10 cellular contexts compared by ENCODE assay signal in genomic region chr21:45608742-45609471, GRCh38. TPM values are rescaled to one million over a fixed set of nuclear protein-coding genes. Genes with fewer than 3 reads are reported as not detected.
A peak's percentile ranks its signal among the peaks of the same experiment; 100 is the strongest.
DNase-seq lines count a peak whose midpoint lies in the region; ATAC-seq and TF ChIP-seq lines count a peak whose summit lies in the region.
"Not testable (repeated sequence)": the region's sequence is repeated elsewhere in the genome, so short reads cannot be mapped to it uniquely, and the experiment has no call there.
"Had no signal": no experiment of that assay in that cellular context is flagged by ENCODE, and none has a peak within 500 bp of the region (broad histone marks: within the 10 kb centered on the region; RNA-seq: fewer than 3 reads in every experiment).

No MANE protein-coding gene starts in this region.

- H3F3A ChIP-seq in neural progenitor cell (ENCODE audit: low read depth) = not testable (repeated sequence)

- H3K36me3 Mint-ChIP-seq in activated B cell treated with CpG ODN at 0.5 μM for 24 hours (ENCODE audit: low read depth); neural progenitor cell: not testable (repeated sequence)

- not testable (repeated sequence) for H3K9me3 ChIP-seq in SK-N-MC (ENCODE audit: low read depth, low read length); neural progenitor cell (ENCODE audit: low read depth)

- not testable (repeated sequence) for H4K20me1 ChIP-seq in neural progenitor cell (ENCODE audit: low read depth)

- H3K27me3 Mint-ChIP-seq in activated B cell treated with CpG ODN at 0.5 μM for 24 hours; neural progenitor cell (ENCODE audit: insufficient read depth, low read depth): not testable (repeated sequence)

- H3K9me3 Mint-ChIP-seq in activated B cell treated with CpG ODN at 0.5 μM for 24 hours, neural progenitor cell: not testable (repeated sequence)

- peak; percentile 6 for DNase-seq in DMS79 treated with DMSO at 0.1 percent for 48 hours (lab: John Stamatoyannopoulos, UW)
- DNase-seq in NCI-H2227 (lab: John Stamatoyannopoulos, UW; ENCODE audit: unreplicated experiment) = peak; percentile 6
- not testable (repeated sequence) for DNase-seq in SK-N-MC (ENCODE audit: low read depth, low spot score); neural progenitor cell (ENCODE audit: low spot score)
- peak; percentile 11 for DNase-seq in activated B cell treated with CpG ODN at 0.5 μM for 24 hours
- DNase-seq in activated CD8-positive, alpha-beta memory T cell treated with anti-CD3 and anti-CD28 coated beads, Interleukin-2, amount 50 U/mL, for 48 hours = peak; percentile 33
- peak; percentile 39 for DNase-seq in cerebellar cortex (ENCODE audit: low spot score)

- intact Hi-C loops in activated B cell treated with CpG ODN at 0.5 μM for 24 hours (cut with micrococcal nuclease) = not testable (repeated sequence)

- ATAC-seq in activated B cell treated with CpG ODN at 0.5 μM for 24 hours (ENCODE audit: low read depth) = not testable (repeated sequence)

- H3K79me2 ChIP-seq in neural progenitor cell (ENCODE audit: low read depth) = not testable (repeated sequence)

- not testable (repeated sequence) for TF ChIP-seq CTCF in activated B cell treated with CpG ODN at 0.5 μM for 24 hours (IDR thresholded peaks at IDR 0.05); neural progenitor cell (IDR thresholded peaks at IDR 0.05)

- CTCF ChIA-PET in activated B cell treated with CpG ODN at 0.5 μM for 24 hours (lab: Charles Lee) = not testable (repeated sequence)

- not testable (repeated sequence) for H3K9ac ChIP-seq in SK-N-MC (ENCODE audit: insufficient read length); neural progenitor cell

- H3K27me3 ChIP-seq in neural progenitor cell = not testable (repeated sequence)

- not testable (repeated sequence) for H3K4me3 Mint-ChIP-seq in activated B cell treated with CpG ODN at 0.5 μM for 24 hours, neural progenitor cell

- not testable (repeated sequence) for H2AFZ ChIP-seq in neural progenitor cell (replicated peaks)

- not testable (repeated sequence) for H3K27ac ChIP-seq in SK-N-MC, neural progenitor cell

- POLR2A ChIA-PET in activated B cell treated with CpG ODN at 0.5 μM for 24 hours (lab: Charles Lee) = not testable (repeated sequence)

- peak overlapping the region; percentile 57; the same call in 1 of the 2 replicates for H3K4me3 ChIP-seq in SK-N-MC
- H3K4me3 ChIP-seq in neural progenitor cell = not testable (repeated sequence)

- not testable (repeated sequence) for H3K4me1 Mint-ChIP-seq in activated B cell treated with CpG ODN at 0.5 μM for 24 hours
- H3K4me1 Mint-ChIP-seq in neural progenitor cell = peaks cover 11% of the 10 kb centered on the region

- not testable (repeated sequence) for H3K27ac Mint-ChIP-seq in activated B cell treated with CpG ODN at 0.5 μM for 24 hours
- H3K27ac Mint-ChIP-seq in neural progenitor cell = peak overlapping the region; percentile 43

- not testable (repeated sequence) for H3K36me3 ChIP-seq in SK-N-MC (ENCODE audit: insufficient read depth, low read length); neural progenitor cell

- not testable (repeated sequence) for H3K4me2 ChIP-seq in neural progenitor cell

- not testable (repeated sequence) for H3K4me1 ChIP-seq in neural progenitor cell

RNA-seq across cellular contexts. Expression of gene PCBP3, which starts 34.6 kb away (rescaled TPM):
- total RNA-seq in activated B cell treated with CpG ODN at 0.5 μM for 24 hours (not detected in 2 replicates), neural progenitor cell (ENCODE audit: low replicate concordance) (4.6 and 6.7 TPM in 2 replicates)
- total RNA-seq: HT1080, PC-9, SK-MEL-5 had no signal
